Comparison of ENCODE assay signal across 10 cellular contexts in genomic region chr3:52372822-52373504, GRCh38. TPM values are rescaled to one million over a fixed set of nuclear protein-coding genes. Genes with fewer than 3 reads are reported as not detected.
DNase-seq lines count a peak whose midpoint lies in the region; ATAC-seq and TF ChIP-seq lines count a peak whose summit lies in the region.
"Had no signal": no experiment of that assay in that cellular context is flagged by ENCODE, and none has a peak within 500 bp of the region (broad histone marks: within the 10 kb centered on the region; RNA-seq: fewer than 3 reads in every experiment).

No MANE protein-coding gene starts in this region.

- H3K36me3 Mint-ChIP-seq in effector memory CD8-positive, alpha-beta T cell (ENCODE audit: insufficient read depth) = peaks cover 16% of the 10 kb centered on the region

- no peaks in the 10 kb centered on the region for H3K9me3 Mint-ChIP-seq in effector memory CD8-positive, alpha-beta T cell

- H3K9me3 ChIP-seq in ES-I3 (ENCODE audit: control insufficient read depth, insufficient read depth, low read length) (no peaks in the 10 kb centered on the region), osteoblast (ENCODE audit: low read depth, low read length) (no peaks in the 10 kb centered on the region)

- H3K9ac ChIP-seq in ES-I3 (ENCODE audit: low read depth, low read length) = peak overlapping the region; percentile 37; the same call in 1 of the 2 replicates
- H3K9ac ChIP-seq: parathyroid adenoma had no signal

- POLR2A ChIA-PET in HEK293T (lab: Yijun Ruan, JAX) = no interaction called here

- H3K27me3 ChIP-seq in osteoblast (ENCODE audit: insufficient read depth, low read length) = no peaks in the 10 kb centered on the region

- DNase-seq in NB4 (ENCODE audit: low read depth) (peak; percentile 87), osteoblast (ENCODE audit: insufficient read length, low spot score, missing footprints) (no peak), cerebellar cortex (ENCODE audit: low spot score) (no peak), GM19240 (ENCODE audit: insufficient read length, low spot score) (no peak), HEK293T (ENCODE audit: extremely low spot score) (no peak), NCI-H1105 treated with DMSO at 0.1 percent for 48 hours (lab: John Stamatoyannopoulos, UW) (no peak)
- no peak for DNase-seq in effector memory CD8-positive, alpha-beta T cell
- DNase-seq: NCI-H524 treated with DMSO at 0.1 percent for 48 hours had no signal

- H3K4me1 ChIP-seq in ES-I3 (ENCODE audit: insufficient read depth, low read length) (peaks cover 10% of the 10 kb centered on the region), osteoblast (ENCODE audit: insufficient read depth, low read length) (no peaks in the 10 kb centered on the region)
- H3K4me1 ChIP-seq: parathyroid adenoma had no signal

- H3K27me3 Mint-ChIP-seq in effector memory CD8-positive, alpha-beta T cell = no peaks in the 10 kb centered on the region

- H3K4me3 Mint-ChIP-seq in effector memory CD8-positive, alpha-beta T cell = no peak overlapping the region

- no peaks in the 10 kb centered on the region for H3K79me2 ChIP-seq in osteoblast (ENCODE audit: insufficient read depth, low read length)
- H3K79me2 ChIP-seq: parathyroid adenoma had no signal

- no peak overlapping the region for H2AFZ ChIP-seq in osteoblast (ENCODE audit: low read length)
- H2AFZ ChIP-seq: parathyroid adenoma had no signal

- peak overlapping the region; percentile 28 for H3K4me2 ChIP-seq in osteoblast (ENCODE audit: insufficient read depth, low read length)

- TF ChIP-seq POLR2A in NB4 (IDR thresholded peaks at IDR 0.05; ENCODE audit: extremely low read depth, insufficient read length) = no peak

- H4K20me1 ChIP-seq in osteoblast (ENCODE audit: insufficient read depth, low read length) = no peaks in the 10 kb centered on the region

- H3K36me3 ChIP-seq in ES-I3 (ENCODE audit: insufficient read depth, low read length) (no peaks in the 10 kb centered on the region), osteoblast (ENCODE audit: insufficient read depth, low read length) (no peaks in the 10 kb centered on the region)

- H3K4me3 ChIP-seq in NB4 (ENCODE audit: low read depth, low read length) = peak overlapping the region; percentile 22
- no peak overlapping the region for H3K4me3 ChIP-seq in osteoblast (ENCODE audit: insufficient read depth, low read length)

- no peak overlapping the region for H3K27ac ChIP-seq in osteoblast (ENCODE audit: low read depth, low read length)
- H3K27ac ChIP-seq: parathyroid adenoma had no signal

- CTCF ChIA-PET in HEK293T (lab: Yijun Ruan, JAX) = interaction anchor here (0.6 kb wide), 1 partner anchor 89 kb away, joined by 3 read pairs; no protein-coding TSS in a partner anchor

- peak; percentile 39 for ATAC-seq in effector memory CD8-positive, alpha-beta T cell (replicated peaks)

- peak overlapping the region in 1 of 2 donors; percentile 56 for H3K27ac Mint-ChIP-seq in effector memory CD8-positive, alpha-beta T cell

- H3K4me1 Mint-ChIP-seq in effector memory CD8-positive, alpha-beta T cell (ENCODE audit: low read depth in 2 of 2) = peaks cover 0 to 6% of the 10 kb centered on the region in 2 donors

- TF ChIP-seq CTCF in NB4 (IDR thresholded peaks at IDR 0.05; ENCODE audit: low read depth, low read length) = no peak
- TF ChIP-seq CTCF in osteoblast (IDR thresholded peaks at IDR 0.05; ENCODE audit: extremely low read depth, low read depth, low read length) = no peak

TF ChIP-seq in HEK293T, 16 proteins besides CTCF, POLR2A, EP300 and RAD21:
- TF ChIP-seq FOXA1 (IDR thresholded peaks at IDR 0.05) (no peak), L3MBTL2 (conservative IDR thresholded peaks at IDR 0.05) (no peak), LEF1 (IDR thresholded peaks at IDR 0.05; ENCODE audit: borderline replicate concordance) (no peak), HDGF (IDR thresholded peaks at IDR 0.05; ENCODE audit: borderline replicate concordance) (no peak), CTBP1 (IDR thresholded peaks at IDR 0.05; ENCODE audit: borderline replicate concordance) (no peak), SP1 (IDR thresholded peaks at IDR 0.05) (no peak), SUZ12 (IDR thresholded peaks at IDR 0.05) (no peak), ZNF384 (IDR thresholded peaks at IDR 0.05) (no peak), ARNT (IDR thresholded peaks at IDR 0.05) (no peak), ELF4 (IDR thresholded peaks at IDR 0.05) (no peak), TARDBP (IDR thresholded peaks at IDR 0.05) (no peak), NFRKB (IDR thresholded peaks at IDR 0.05) (no peak), BHLHE40 (IDR thresholded peaks at IDR 0.05; ENCODE audit: borderline replicate concordance) (no peak), FOXM1 (IDR thresholded peaks at IDR 0.05; ENCODE audit: borderline replicate concordance) (no peak), FOXK2 (IDR thresholded peaks at IDR 0.05) (no peak)
- TF ChIP-seq, protein P1, sequence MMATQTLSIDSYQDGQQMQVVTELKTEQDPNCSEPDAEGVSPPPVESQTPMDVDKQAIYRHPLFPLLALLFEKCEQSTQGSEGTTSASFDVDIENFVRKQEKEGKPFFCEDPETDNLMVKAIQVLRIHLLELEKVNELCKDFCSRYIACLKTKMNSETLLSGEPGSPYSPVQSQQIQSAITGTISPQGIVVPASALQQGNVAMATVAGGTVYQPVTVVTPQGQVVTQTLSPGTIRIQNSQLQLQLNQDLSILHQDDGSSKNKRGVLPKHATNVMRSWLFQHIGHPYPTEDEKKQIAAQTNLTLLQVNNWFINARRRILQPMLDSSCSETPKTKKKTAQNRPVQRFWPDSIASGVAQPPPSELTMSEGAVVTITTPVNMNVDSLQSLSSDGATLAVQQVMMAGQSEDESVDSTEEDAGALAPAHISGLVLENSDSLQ (IDR thresholded peaks at IDR 0.05) = no peak

RNA-seq across cellular contexts. Expression of gene BAP1, which starts 36.8 kb away (rescaled TPM):
- 65.4 and 72.4 TPM in 2 replicates for total RNA-seq in osteoblast

RNA-seq across cellular contexts. Expression of gene PHF7, which starts 37.5 kb away (rescaled TPM):
- total RNA-seq in osteoblast = 8.8 and 10.9 TPM in 2 replicates

RNA-seq across cellular contexts. Expression of gene DNAH1, which starts 56.8 kb away (rescaled TPM):
- total RNA-seq in osteoblast = 8.0 and 8.7 TPM in 2 replicates
